ENCODE assay signal across 8 cellular contexts in genomic region chr1:169107673-169108160, GRCh38. TPM values are rescaled to one million over a fixed set of nuclear protein-coding genes. Genes with fewer than 3 reads are reported as not detected.
A peak's percentile ranks its signal among the peaks of the same experiment; 100 is the strongest.
DNase-seq lines count a peak whose midpoint lies in the region; ATAC-seq, FAIRE-seq and TF ChIP-seq lines count a peak whose summit lies in the region.

No MANE protein-coding gene starts in this region.

- H3K36me3 ChIP-seq in ascending aorta (peaks cover 4% of the 10 kb centered on the region in 2 donors), kidney (ENCODE audit: control insufficient read depth in 1 of 2, insufficient read depth in 2 of 2, low read length in 2 of 2) (peaks cover 27 to 56% of the 10 kb centered on the region in 2 donors)

- H3K27ac Mint-ChIP-seq in stimulated activated naive B cell treated with anti-CD40 and anti-IgM and Interleukin-4, amounts not matched to agents 10 μg/mL and 1 μg/mL and 100 μg/mL, for 72 hours, result no peak overlapping the region

- no peaks in the 10 kb centered on the region for H3K9me3 Mint-ChIP-seq in stimulated activated naive B cell treated with anti-CD40 and anti-IgM and Interleukin-4, amounts not matched to agents 10 μg/mL and 1 μg/mL and 100 μg/mL, for 72 hours

- peak overlapping the region; percentile 99 for H3K9ac ChIP-seq in kidney (ENCODE audit: low read length in 2 of 2)

- peak overlapping the region; percentile 80 for H3K4me3 ChIP-seq in HFF-Myc (replicated peaks; ENCODE audit: low read depth, low read length)
- peak overlapping the region; percentile 60 to 96 for H3K4me3 ChIP-seq in ascending aorta
- peak overlapping the region; percentile 88 to 100 for H3K4me3 ChIP-seq in kidney (ENCODE audit: low read length in 2 of 2)

- DNase-seq in AG08395 (ENCODE audit: low spot score), result peak; percentile 19
- no peak for DNase-seq in HFF-Myc (ENCODE audit: extremely low read depth, low read depth)
- no peak for DNase-seq in ascending aorta (ENCODE audit: low spot score in 2 of 2)
- no peak for DNase-seq in kidney
- no peak for DNase-seq in stimulated activated naive B cell treated with anti-CD40 and anti-IgM and Interleukin-4, amounts not matched to agents 10 μg/mL and 1 μg/mL and 100 μg/mL, for 72 hours
- DNase-seq in central memory CD4-positive, alpha-beta T cell, result no peak

- no peaks in the 10 kb centered on the region for H3K36me3 Mint-ChIP-seq in stimulated activated naive B cell treated with anti-CD40 and anti-IgM and Interleukin-4, amounts not matched to agents 10 μg/mL and 1 μg/mL and 100 μg/mL, for 72 hours

- H3K27ac ChIP-seq in ascending aorta (no peak overlapping the region), kidney (ENCODE audit: low read depth in 2 of 2, low read length in 2 of 2) (peak overlapping the region; percentile 97 to 99)

- H3K9me3 ChIP-seq in ascending aorta, result no peaks in the 10 kb centered on the region
- no peaks in the 10 kb centered on the region for H3K9me3 ChIP-seq in kidney (ENCODE audit: control insufficient read depth in 1 of 2, low read length in 2 of 2)

- H3K27me3 ChIP-seq in ascending aorta, result no peaks in the 10 kb centered on the region

- intact Hi-C loops in ascending aorta (cut with DNase I) (loop anchor here (2.0 to 10.0 kb wide), 5 partner anchors 260 to 883 kb away; partner anchors contain the start of genes BLZF1, NME7, SFT2D2 and SLC19A2), kidney (cut with DNase I) (no loop called here)

- H3K27me3 Mint-ChIP-seq in stimulated activated naive B cell treated with anti-CD40 and anti-IgM and Interleukin-4, amounts not matched to agents 10 μg/mL and 1 μg/mL and 100 μg/mL, for 72 hours, result peaks cover 39 to 59% of the 10 kb centered on the region in 2 donors

- no peak for FAIRE-seq in kidney (lab: Jason Lieb, UNC)

- H3K4me1 Mint-ChIP-seq in stimulated activated naive B cell treated with anti-CD40 and anti-IgM and Interleukin-4, amounts not matched to agents 10 μg/mL and 1 μg/mL and 100 μg/mL, for 72 hours, result peaks cover 21 to 51% of the 10 kb centered on the region in 2 donors

- H3K4me1 ChIP-seq in ascending aorta, result peaks cover 2 to 7% of the 10 kb centered on the region in 2 donors
- H3K4me1 ChIP-seq in kidney (ENCODE audit: control insufficient read depth in 1 of 2, insufficient read depth in 1 of 2, low read depth in 1 of 2, low read length in 2 of 2), result peaks cover 32 to 35% of the 10 kb centered on the region in 2 donors

- H3K4me3 Mint-ChIP-seq in stimulated activated naive B cell treated with anti-CD40 and anti-IgM and Interleukin-4, amounts not matched to agents 10 μg/mL and 1 μg/mL and 100 μg/mL, for 72 hours, result peak overlapping the region; percentile 18 to 90

- TF ChIP-seq CTCF in HFF-Myc (IDR thresholded peaks at IDR 0.05; ENCODE audit: low read depth, low read length, missing control alignments) (no peak), ascending aorta (IDR thresholded peaks at IDR 0.05) (no peak), kidney (IDR thresholded peaks at IDR 0.05; ENCODE audit: borderline replicate concordance, extremely low read depth, insufficient read depth) (no peak)

- no peak for ATAC-seq in stimulated activated naive B cell treated with anti-CD40 and anti-IgM and Interleukin-4, amounts not matched to agents 10 μg/mL and 1 μg/mL and 100 μg/mL, for 72 hours (replicated peaks)
- ATAC-seq in GM21515 (IDR thresholded peaks at IDR 0.05; ENCODE audit: unreplicated experiment) (no peak), HG02973 (IDR thresholded peaks at IDR 0.05; ENCODE audit: unreplicated experiment) (no peak)

RNA-seq across cellular contexts. Expression of gene ATP1B1, which starts 1.2 kb away (rescaled TPM):
- total RNA-seq in ascending aorta, result 3.5 TPM
- total RNA-seq in kidney, result 686 TPM
- polyA plus RNA-seq in kidney (ENCODE audit: insufficient read depth, low read depth, low replicate concordance), result 1,441 TPM

Comparison
In these comparisons a context has a peak if more than half of its experiments do, and no peak if none do; other contexts are left out.
1. H3K27ac ChIP-seq: peak in kidney (2 of 2); none in ascending aorta (0 of 2).
2. RNA of gene ATP1B1, which starts 1.2 kb away (total RNA-seq): 686 TPM in kidney (single experiment); 3.5 TPM in ascending aorta (single experiment); every median in the first group is over 100 times any median in the second.
3. Peak in every context shown above with its lines, with median percentiles within 50 percentile points of each other: H3K4me3 ChIP-seq.